Comparison of ENCODE assay signal across 1 cellular context in the genomic region with DNA sequence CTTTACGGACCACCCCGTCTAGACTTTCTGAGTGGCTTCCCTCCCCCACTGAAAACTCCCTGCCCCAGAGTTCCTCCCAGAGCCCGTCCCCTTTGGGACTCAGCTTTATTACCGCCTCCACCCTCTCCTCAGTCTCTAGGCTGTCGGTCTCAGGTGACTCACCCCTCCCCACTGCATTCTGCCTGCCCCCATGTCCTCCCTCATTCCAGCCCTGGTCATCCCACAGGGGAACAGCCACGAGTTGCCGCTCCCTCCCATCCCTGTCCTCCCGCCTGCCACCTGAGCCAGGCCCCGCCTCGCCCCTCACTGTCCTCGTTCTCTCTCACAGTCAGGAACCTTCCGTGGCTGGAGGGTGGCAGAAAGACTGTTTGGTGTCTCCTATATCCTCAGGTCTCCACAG.
TF ChIP-seq lines count a peak whose summit lies in the region.

No MANE protein-coding gene starts in this region.

TF ChIP-seq in WTC11, 78 proteins besides CTCF, POLR2A, EP300 and RAD21 (continued from another document):
- TF ChIP-seq FOXP1 (CRISPR knock-in tag; IDR thresholded peaks at IDR 0.05; ENCODE audit: borderline replicate concordance) (no peak), ZNF263 (CRISPR knock-in tag; IDR thresholded peaks at IDR 0.05; ENCODE audit: low read depth) (no peak), GRHL2 (CRISPR knock-in tag; IDR thresholded peaks at IDR 0.05; ENCODE audit: insufficient replicate concordance, severe bottlenecking) (no peak), RELA (CRISPR knock-in tag; IDR thresholded peaks at IDR 0.05; ENCODE audit: borderline replicate concordance) (no peak), PRRX2 (CRISPR knock-in tag; IDR thresholded peaks at IDR 0.05) (no peak), ESRRA (CRISPR knock-in tag; IDR thresholded peaks at IDR 0.05; ENCODE audit: borderline replicate concordance) (no peak), NFATC4 (CRISPR knock-in tag; IDR thresholded peaks at IDR 0.05) (no peak), JUN (CRISPR knock-in tag; IDR thresholded peaks at IDR 0.05) (no peak), SP1 (CRISPR knock-in tag; conservative IDR thresholded peaks at IDR 0.05) (no peak), FOXK1 (CRISPR knock-in tag; IDR thresholded peaks at IDR 0.05) (no peak), TP53 (CRISPR knock-in tag; IDR thresholded peaks at IDR 0.05) (no peak)
- TF ChIP-seq, protein P1, sequence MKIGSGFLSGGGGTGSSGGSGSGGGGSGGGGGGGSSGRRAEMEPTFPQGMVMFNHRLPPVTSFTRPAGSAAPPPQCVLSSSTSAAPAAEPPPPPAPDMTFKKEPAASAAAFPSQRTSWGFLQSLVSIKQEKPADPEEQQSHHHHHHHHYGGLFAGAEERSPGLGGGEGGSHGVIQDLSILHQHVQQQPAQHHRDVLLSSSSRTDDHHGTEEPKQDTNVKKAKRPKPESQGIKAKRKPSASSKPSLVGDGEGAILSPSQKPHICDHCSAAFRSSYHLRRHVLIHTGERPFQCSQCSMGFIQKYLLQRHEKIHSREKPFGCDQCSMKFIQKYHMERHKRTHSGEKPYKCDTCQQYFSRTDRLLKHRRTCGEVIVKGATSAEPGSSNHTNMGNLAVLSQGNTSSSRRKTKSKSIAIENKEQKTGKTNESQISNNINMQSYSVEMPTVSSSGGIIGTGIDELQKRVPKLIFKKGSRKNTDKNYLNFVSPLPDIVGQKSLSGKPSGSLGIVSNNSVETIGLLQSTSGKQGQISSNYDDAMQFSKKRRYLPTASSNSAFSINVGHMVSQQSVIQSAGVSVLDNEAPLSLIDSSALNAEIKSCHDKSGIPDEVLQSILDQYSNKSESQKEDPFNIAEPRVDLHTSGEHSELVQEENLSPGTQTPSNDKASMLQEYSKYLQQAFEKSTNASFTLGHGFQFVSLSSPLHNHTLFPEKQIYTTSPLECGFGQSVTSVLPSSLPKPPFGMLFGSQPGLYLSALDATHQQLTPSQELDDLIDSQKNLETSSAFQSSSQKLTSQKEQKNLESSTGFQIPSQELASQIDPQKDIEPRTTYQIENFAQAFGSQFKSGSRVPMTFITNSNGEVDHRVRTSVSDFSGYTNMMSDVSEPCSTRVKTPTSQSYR (CRISPR knock-in tag; IDR thresholded peaks at IDR 0.05), result no peak
- TF ChIP-seq, protein P2, sequence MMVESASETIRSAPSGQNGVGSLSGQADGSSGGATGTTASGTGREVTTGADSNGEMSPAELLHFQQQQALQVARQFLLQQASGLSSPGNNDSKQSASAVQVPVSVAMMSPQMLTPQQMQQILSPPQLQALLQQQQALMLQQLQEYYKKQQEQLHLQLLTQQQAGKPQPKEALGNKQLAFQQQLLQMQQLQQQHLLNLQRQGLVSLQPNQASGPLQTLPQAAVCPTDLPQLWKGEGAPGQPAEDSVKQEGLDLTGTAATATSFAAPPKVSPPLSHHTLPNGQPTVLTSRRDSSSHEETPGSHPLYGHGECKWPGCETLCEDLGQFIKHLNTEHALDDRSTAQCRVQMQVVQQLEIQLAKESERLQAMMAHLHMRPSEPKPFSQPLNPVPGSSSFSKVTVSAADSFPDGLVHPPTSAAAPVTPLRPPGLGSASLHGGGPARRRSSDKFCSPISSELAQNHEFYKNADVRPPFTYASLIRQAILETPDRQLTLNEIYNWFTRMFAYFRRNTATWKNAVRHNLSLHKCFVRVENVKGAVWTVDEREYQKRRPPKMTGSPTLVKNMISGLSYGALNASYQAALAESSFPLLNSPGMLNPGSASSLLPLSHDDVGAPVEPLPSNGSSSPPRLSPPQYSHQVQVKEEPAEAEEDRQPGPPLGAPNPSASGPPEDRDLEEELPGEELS (CRISPR knock-in tag; IDR thresholded peaks at IDR 0.05), result no peak
TF ChIP-seq in WTC11: peak in this region for 0.
